1 cellular context compared by ENCODE assay signal in genomic region chr13:27251166-27252088, GRCh38.
TF ChIP-seq lines count a peak whose summit lies in the region.

Gene RPL21, plus strand, starts transcription at chr13:27251558. Its CDS starts 2,219 bp downstream, at chr13:27253777.

TF ChIP-seq in HepG2, 621 proteins besides CTCF, POLR2A, EP300 and RAD21 (continued from another document and continues in another):
- TF ChIP-seq PRDM4 (CRISPR knock-in tag; IDR thresholded peaks at IDR 0.05; ENCODE audit: borderline replicate concordance) = no peak
- TF ChIP-seq ZNF124 (CRISPR knock-in tag; IDR thresholded peaks at IDR 0.05) = no peak
- TF ChIP-seq, protein P1, sequence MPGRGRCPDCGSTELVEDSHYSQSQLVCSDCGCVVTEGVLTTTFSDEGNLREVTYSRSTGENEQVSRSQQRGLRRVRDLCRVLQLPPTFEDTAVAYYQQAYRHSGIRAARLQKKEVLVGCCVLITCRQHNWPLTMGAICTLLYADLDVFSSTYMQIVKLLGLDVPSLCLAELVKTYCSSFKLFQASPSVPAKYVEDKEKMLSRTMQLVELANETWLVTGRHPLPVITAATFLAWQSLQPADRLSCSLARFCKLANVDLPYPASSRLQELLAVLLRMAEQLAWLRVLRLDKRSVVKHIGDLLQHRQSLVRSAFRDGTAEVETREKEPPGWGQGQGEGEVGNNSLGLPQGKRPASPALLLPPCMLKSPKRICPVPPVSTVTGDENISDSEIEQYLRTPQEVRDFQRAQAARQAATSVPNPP (CRISPR knock-in tag; IDR thresholded peaks at IDR 0.05) = no peak
- TF ChIP-seq HDAC1 (CRISPR knock-in tag; IDR thresholded peaks at IDR 0.05) = peak; percentile 90
- no peak for TF ChIP-seq GTF3A (CRISPR knock-in tag; conservative IDR thresholded peaks at IDR 0.05)
- no peak for TF ChIP-seq SYNCRIP (IDR thresholded peaks at IDR 0.05; ENCODE audit: insufficient read depth, low read depth, low read length)
- no peak for TF ChIP-seq ZBTB39 (CRISPR knock-in tag; IDR thresholded peaks at IDR 0.05)
- 0 out of 2 replicates have a peak, but pooled peaks have one; percentile 62 for TF ChIP-seq RFXAP (CRISPR knock-in tag; IDR thresholded peaks at IDR 0.05; ENCODE audit: borderline replicate concordance)
- peak in 1 of 2 experiments; percentile 81; a peak in 2 of 4 replicates for TF ChIP-seq KLF16 (CRISPR knock-in tag; IDR thresholded peaks at IDR 0.05)
- TF ChIP-seq ZNF674 (CRISPR knock-in tag; IDR thresholded peaks at IDR 0.05; ENCODE audit: low read depth) = no peak
- no peak for TF ChIP-seq SMYD3 (CRISPR knock-in tag; IDR thresholded peaks at IDR 0.05)
- no peak; the same call in 2 of the 3 replicates for TF ChIP-seq MXI1 (IDR thresholded peaks at IDR 0.05; ENCODE audit: borderline replicate concordance, low read depth, low read length)
- TF ChIP-seq, protein P2, sequence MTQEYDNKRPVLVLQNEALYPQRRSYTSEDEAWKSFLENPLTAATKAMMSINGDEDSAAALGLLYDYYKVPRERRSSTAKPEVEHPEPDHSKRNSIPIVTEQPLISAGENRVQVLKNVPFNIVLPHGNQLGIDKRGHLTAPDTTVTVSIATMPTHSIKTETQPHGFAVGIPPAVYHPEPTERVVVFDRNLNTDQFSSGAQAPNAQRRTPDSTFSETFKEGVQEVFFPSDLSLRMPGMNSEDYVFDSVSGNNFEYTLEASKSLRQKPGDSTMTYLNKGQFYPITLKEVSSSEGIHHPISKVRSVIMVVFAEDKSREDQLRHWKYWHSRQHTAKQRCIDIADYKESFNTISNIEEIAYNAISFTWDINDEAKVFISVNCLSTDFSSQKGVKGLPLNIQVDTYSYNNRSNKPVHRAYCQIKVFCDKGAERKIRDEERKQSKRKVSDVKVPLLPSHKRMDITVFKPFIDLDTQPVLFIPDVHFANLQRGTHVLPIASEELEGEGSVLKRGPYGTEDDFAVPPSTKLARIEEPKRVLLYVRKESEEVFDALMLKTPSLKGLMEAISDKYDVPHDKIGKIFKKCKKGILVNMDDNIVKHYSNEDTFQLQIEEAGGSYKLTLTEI (CRISPR knock-in tag; conservative IDR thresholded peaks at IDR 0.05) = no peak
- TF ChIP-seq ZNF563 (CRISPR knock-in tag; IDR thresholded peaks at IDR 0.05) = peak; percentile 91
- TF ChIP-seq ZNF747 (CRISPR knock-in tag; IDR thresholded peaks at IDR 0.05; ENCODE audit: borderline replicate concordance) = no peak
- no peak for TF ChIP-seq HNF4G (IDR thresholded peaks at IDR 0.05; ENCODE audit: borderline replicate concordance, low read depth, low read length)
- TF ChIP-seq HNF4G (CRISPR knock-in tag; IDR thresholded peaks at IDR 0.05; ENCODE audit: borderline replicate concordance, low read depth) = no peak
- TF ChIP-seq, protein P3, sequence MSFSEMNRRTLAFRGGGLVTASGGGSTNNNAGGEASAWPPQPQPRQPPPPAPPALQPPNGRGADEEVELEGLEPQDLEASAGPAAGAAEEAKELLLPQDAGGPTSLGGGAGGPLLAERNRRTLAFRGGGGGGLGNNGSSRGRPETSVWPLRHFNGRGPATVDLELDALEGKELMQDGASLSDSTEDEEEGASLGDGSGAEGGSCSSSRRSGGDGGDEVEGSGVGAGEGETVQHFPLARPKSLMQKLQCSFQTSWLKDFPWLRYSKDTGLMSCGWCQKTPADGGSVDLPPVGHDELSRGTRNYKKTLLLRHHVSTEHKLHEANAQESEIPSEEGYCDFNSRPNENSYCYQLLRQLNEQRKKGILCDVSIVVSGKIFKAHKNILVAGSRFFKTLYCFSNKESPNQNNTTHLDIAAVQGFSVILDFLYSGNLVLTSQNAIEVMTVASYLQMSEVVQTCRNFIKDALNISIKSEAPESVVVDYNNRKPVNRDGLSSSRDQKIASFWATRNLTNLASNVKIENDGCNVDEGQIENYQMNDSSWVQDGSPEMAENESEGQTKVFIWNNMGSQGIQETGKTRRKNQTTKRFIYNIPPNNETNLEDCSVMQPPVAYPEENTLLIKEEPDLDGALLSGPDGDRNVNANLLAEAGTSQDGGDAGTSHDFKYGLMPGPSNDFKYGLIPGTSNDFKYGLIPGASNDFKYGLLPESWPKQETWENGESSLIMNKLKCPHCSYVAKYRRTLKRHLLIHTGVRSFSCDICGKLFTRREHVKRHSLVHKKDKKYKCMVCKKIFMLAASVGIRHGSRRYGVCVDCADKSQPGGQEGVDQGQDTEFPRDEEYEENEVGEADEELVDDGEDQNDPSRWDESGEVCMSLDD (CRISPR knock-in tag; IDR thresholded peaks at IDR 0.05; ENCODE audit: borderline replicate concordance) = no peak
- peak; percentile 71; the same call in 1 of the 2 replicates for TF ChIP-seq ZBTB49 (CRISPR knock-in tag; IDR thresholded peaks at IDR 0.05; ENCODE audit: borderline replicate concordance)
- no peak for TF ChIP-seq ZNF619 (CRISPR knock-in tag; IDR thresholded peaks at IDR 0.05)
- TF ChIP-seq NAIF1 (CRISPR knock-in tag; IDR thresholded peaks at IDR 0.05; ENCODE audit: borderline replicate concordance) = no peak; the same call in 1 of the 2 replicates
- TF ChIP-seq JARID2 (CRISPR knock-in tag; IDR thresholded peaks at IDR 0.05; ENCODE audit: insufficient replicate concordance) = peak; percentile 61
- TF ChIP-seq CREB1 (IDR thresholded peaks at IDR 0.05) = peak; percentile 93
- TF ChIP-seq CREB1 (CRISPR knock-in tag; IDR thresholded peaks at IDR 0.05) = peak; percentile 98
- TF ChIP-seq NFRKB (IDR thresholded peaks at IDR 0.05) = no peak
- TF ChIP-seq ZHX2 (IDR thresholded peaks at IDR 0.05; ENCODE audit: low read depth) = peak; percentile 98
- TF ChIP-seq ZHX2 (CRISPR knock-in tag; IDR thresholded peaks at IDR 0.05; ENCODE audit: borderline replicate concordance) = no peak; the same call in 1 of the 2 replicates
- TF ChIP-seq PTBP1 (IDR thresholded peaks at IDR 0.05; ENCODE audit: low read depth, low read length, poor library complexity, severe bottlenecking) = no peak
- TF ChIP-seq ZGPAT (CRISPR knock-in tag; IDR thresholded peaks at IDR 0.05) = peak; percentile 86
- TF ChIP-seq HNRNPUL1 (IDR thresholded peaks at IDR 0.05; ENCODE audit: low read depth, low read length) = no peak
- peak; percentile 43; the same call in 1 of the 2 replicates for TF ChIP-seq HMG20A (CRISPR knock-in tag; IDR thresholded peaks at IDR 0.05; ENCODE audit: borderline replicate concordance)
- peak; percentile 59 for TF ChIP-seq MED13 (CRISPR knock-in tag; IDR thresholded peaks at IDR 0.05)
- peak; percentile 97 for TF ChIP-seq ZNF883 (CRISPR knock-in tag; IDR thresholded peaks at IDR 0.05; ENCODE audit: not compliant biosample characterization)
- TF ChIP-seq POLR2AphosphoS2 (IDR thresholded peaks at IDR 0.05; ENCODE audit: low read depth, low read length) = peak; percentile 29; the same call in 1 of the 2 replicates
- peak; percentile 46; the same call in 1 of the 2 replicates for TF ChIP-seq ZNF446 (CRISPR knock-in tag; IDR thresholded peaks at IDR 0.05)
- TF ChIP-seq ZNF33A (CRISPR knock-in tag; IDR thresholded peaks at IDR 0.05; ENCODE audit: borderline replicate concordance) = peak; percentile 64; the same call in 1 of the 2 replicates
- TF ChIP-seq KDM3A (CRISPR knock-in tag; IDR thresholded peaks at IDR 0.05; ENCODE audit: low read depth) = no peak
- 0 out of 2 replicates have a peak, but pooled peaks have one; percentile 18 for TF ChIP-seq NCOA1 (CRISPR knock-in tag; IDR thresholded peaks at IDR 0.05)
- TF ChIP-seq CHD4 (IDR thresholded peaks at IDR 0.05; ENCODE audit: borderline replicate concordance, low read length) = no peak
- TF ChIP-seq ZNF766 (CRISPR knock-in tag; IDR thresholded peaks at IDR 0.05; ENCODE audit: borderline replicate concordance) = peak; percentile 46; the same call in 1 of the 2 replicates
- TF ChIP-seq ETV6 (CRISPR knock-in tag; conservative IDR thresholded peaks at IDR 0.05) = peak; percentile 45; the same call in 1 of the 2 replicates
- TF ChIP-seq HNRNPLL (IDR thresholded peaks at IDR 0.05; ENCODE audit: low read depth, low read length, poor library complexity, severe bottlenecking) = peak; percentile 76
